Comparison of ENCODE assay signal across 8 cellular contexts in the genomic region with DNA sequence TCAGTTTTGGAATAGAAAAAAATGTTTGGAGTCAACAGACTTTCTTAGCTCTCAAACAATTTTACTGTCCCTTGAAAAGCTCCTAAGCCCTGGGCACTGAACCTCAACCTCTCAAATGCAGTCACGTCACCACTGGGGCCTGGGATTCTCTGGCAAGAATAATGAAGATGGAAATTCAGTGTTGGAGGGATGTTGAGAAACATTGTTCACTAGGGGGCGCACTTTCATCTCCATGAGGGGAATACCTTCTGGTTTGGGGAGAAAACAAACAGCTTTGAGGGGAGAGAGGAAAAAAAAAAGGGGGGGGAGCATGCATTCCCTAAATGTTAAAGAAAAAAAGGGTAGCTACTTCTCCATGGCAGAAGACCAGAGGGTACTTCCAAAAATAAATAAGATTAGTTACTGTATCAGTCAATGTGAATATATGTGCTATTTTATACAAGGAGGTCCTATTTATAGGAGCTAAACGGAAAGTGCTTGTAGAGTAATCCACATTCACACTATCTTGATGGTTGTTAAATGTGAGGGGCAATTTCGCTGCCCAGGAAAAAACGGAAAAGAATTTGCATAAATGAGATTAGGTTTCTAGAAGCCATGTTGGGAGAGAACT. TPM values are rescaled to one million over a fixed set of nuclear protein-coding genes. Genes with fewer than 3 reads are reported as not detected.
DNase-seq lines count a peak whose midpoint lies in the region; ATAC-seq and TF ChIP-seq lines count a peak whose summit lies in the region.

No MANE protein-coding gene starts in this region.

- no peak for DNase-seq in AG04449 (ENCODE audit: low read depth, low spot score)
- DNase-seq in NCI-H187 treated with DMSO at 0.1 percent for 48 hours (lab: John Stamatoyannopoulos, UW): peak; percentile 82
- DNase-seq in T-helper 2 cell treated with Interferon-gamma antibody and Interleukin-4, amounts not matched to agents 5 μg/mL and 100 μg/mL, for 36 hours (ENCODE audit: low spot score): peak; percentile 33
- peak; percentile 76 for DNase-seq in islet precursor cell
- DNase-seq in stimulated activated CD4-positive, alpha-beta T cell treated with anti-CD3 and anti-CD28 coated beads, Interleukin-1b, Interleukin-23, amount 100 ng/mL, for 48 hours: peak; percentile 47

- no peak overlapping the region for H3K4me3 ChIP-seq in AG04449 (ENCODE audit: low read depth, low read length)

- H3K4me3 Mint-ChIP-seq in T-helper 2 cell treated with Interferon-gamma antibody and Interleukin-4, amounts not matched to agents 5 μg/mL and 100 μg/mL, for 36 hours: no peak overlapping the region
- H3K4me3 Mint-ChIP-seq in brain: peak overlapping the region in 1 of 5 experiments; percentile 0

- no peaks in the 10 kb centered on the region for H3K4me1 Mint-ChIP-seq in T-helper 2 cell treated with Interferon-gamma antibody and Interleukin-4, amounts not matched to agents 5 μg/mL and 100 μg/mL, for 36 hours (ENCODE audit: low read depth)
- peaks cover 41% of the 10 kb centered on the region for H3K4me1 Mint-ChIP-seq in brain

- POLR2A ChIA-PET in AG04449 (lab: Yijun Ruan, JAX): interaction anchor here (0.5 kb wide), 1 partner anchor 9 kb away, joined by 3 read pairs; no protein-coding TSS in a partner anchor

- no peaks in the 10 kb centered on the region for H3K9me3 Mint-ChIP-seq in T-helper 2 cell treated with Interferon-gamma antibody and Interleukin-4, amounts not matched to agents 5 μg/mL and 100 μg/mL, for 36 hours
- H3K9me3 Mint-ChIP-seq in brain: no peaks in the 10 kb centered on the region

- no peaks in the 10 kb centered on the region for H3K36me3 Mint-ChIP-seq in T-helper 2 cell treated with Interferon-gamma antibody and Interleukin-4, amounts not matched to agents 5 μg/mL and 100 μg/mL, for 36 hours (ENCODE audit: low read depth)
- no peaks in the 10 kb centered on the region for H3K36me3 Mint-ChIP-seq in brain

- no peak overlapping the region for H3K27ac Mint-ChIP-seq in T-helper 2 cell treated with Interferon-gamma antibody and Interleukin-4, amounts not matched to agents 5 μg/mL and 100 μg/mL, for 36 hours
- peak overlapping the region in 3 of 5 experiments; percentile 1 to 19 (median 5) for H3K27ac Mint-ChIP-seq in brain

- CTCF ChIA-PET in AG04449 (lab: Yijun Ruan, JAX): interaction anchor here (0.6 to 9.8 kb wide), 96 partner anchors 8 to 1268 kb away, joined by 3 to 124 read pairs (median 5); partner anchors contain the start of gene KTN1

- TF ChIP-seq CTCF in AG04449 (IDR thresholded peaks at IDR 0.05; ENCODE audit: insufficient read depth, low read length, missing control alignments) (peak; percentile 69), brain (conservative IDR thresholded peaks at IDR 0.05) (peak; percentile 69 to 77)

- peaks cover 2% of the 10 kb centered on the region for H3K27me3 Mint-ChIP-seq in T-helper 2 cell treated with Interferon-gamma antibody and Interleukin-4, amounts not matched to agents 5 μg/mL and 100 μg/mL, for 36 hours (ENCODE audit: low read depth)
- no peaks in the 10 kb centered on the region for H3K27me3 Mint-ChIP-seq in brain

- ATAC-seq in GM18498 (IDR thresholded peaks at IDR 0.05; ENCODE audit: unreplicated experiment): peak; percentile 46
- no peak for ATAC-seq in HG03457 (IDR thresholded peaks at IDR 0.05; ENCODE audit: unreplicated experiment)

RNA-seq across cellular contexts. Expression of gene TBPL2, which starts 5.8 kb away (rescaled TPM):
- not detected for polyA plus RNA-seq in brain (ENCODE audit: insufficient read depth, low read depth, low replicate concordance)

RNA-seq across cellular contexts. Expression of gene ATG14, which starts 34.6 kb away (rescaled TPM):
- 8.9 TPM for polyA plus RNA-seq in brain (ENCODE audit: insufficient read depth, low read depth, low replicate concordance)
